ENCODE assay signal across 2 cellular contexts in the genomic region with DNA sequence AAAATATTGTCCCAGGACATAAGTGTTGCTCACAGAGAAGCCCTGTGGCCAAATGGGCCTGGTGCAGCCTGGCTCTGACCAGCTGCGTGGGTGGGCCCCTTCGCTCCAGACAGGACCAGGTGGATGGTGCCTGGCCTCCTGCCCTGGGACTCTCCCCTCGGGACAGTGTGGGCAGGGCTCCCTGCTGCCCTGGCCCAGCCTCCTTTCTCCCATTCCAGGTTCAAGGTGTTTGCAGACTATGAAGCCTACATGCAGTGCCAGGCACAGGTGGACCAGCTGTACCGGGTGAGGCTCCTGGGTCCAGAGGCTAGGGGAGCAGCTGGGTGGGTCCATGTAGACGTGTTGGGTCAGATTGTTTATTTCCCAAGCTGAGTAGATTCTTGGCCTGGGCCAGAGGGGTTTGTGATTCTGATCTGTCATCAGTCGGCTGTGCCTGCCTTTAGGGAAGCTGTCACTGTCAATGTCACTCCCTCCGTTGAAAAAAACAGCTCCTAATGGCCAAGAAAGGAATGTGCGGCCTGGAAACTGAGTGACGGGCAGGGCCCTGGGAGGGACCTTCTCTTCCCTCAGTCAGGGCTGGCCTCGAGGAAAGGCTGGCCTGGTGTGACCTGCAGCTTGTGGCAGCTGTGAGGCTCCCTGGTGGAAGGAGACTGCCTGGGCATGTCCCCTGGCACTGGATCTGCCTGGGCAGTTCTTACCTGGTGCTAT.
TF ChIP-seq lines count a peak whose summit lies in the region.

No MANE protein-coding gene starts in this region.

TF ChIP-seq in SK-N-SH, 30 proteins besides CTCF, POLR2A, EP300 and RAD21:
- TF ChIP-seq, protein P1, sequence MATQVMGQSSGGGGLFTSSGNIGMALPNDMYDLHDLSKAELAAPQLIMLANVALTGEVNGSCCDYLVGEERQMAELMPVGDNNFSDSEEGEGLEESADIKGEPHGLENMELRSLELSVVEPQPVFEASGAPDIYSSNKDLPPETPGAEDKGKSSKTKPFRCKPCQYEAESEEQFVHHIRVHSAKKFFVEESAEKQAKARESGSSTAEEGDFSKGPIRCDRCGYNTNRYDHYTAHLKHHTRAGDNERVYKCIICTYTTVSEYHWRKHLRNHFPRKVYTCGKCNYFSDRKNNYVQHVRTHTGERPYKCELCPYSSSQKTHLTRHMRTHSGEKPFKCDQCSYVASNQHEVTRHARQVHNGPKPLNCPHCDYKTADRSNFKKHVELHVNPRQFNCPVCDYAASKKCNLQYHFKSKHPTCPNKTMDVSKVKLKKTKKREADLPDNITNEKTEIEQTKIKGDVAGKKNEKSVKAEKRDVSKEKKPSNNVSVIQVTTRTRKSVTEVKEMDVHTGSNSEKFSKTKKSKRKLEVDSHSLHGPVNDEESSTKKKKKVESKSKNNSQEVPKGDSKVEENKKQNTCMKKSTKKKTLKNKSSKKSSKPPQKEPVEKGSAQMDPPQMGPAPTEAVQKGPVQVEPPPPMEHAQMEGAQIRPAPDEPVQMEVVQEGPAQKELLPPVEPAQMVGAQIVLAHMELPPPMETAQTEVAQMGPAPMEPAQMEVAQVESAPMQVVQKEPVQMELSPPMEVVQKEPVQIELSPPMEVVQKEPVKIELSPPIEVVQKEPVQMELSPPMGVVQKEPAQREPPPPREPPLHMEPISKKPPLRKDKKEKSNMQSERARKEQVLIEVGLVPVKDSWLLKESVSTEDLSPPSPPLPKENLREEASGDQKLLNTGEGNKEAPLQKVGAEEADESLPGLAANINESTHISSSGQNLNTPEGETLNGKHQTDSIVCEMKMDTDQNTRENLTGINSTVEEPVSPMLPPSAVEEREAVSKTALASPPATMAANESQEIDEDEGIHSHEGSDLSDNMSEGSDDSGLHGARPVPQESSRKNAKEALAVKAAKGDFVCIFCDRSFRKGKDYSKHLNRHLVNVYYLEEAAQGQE (IDR thresholded peaks at IDR 0.05; ENCODE audit: low read depth, low read length) = no peak
- no peak for TF ChIP-seq TCF12 (IDR thresholded peaks at IDR 0.05)
- TF ChIP-seq, protein P2, sequence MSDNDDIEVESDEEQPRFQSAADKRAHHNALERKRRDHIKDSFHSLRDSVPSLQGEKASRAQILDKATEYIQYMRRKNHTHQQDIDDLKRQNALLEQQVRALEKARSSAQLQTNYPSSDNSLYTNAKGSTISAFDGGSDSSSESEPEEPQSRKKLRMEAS (IDR thresholded peaks at IDR 0.05; ENCODE audit: low read depth) = no peak
- TF ChIP-seq RFX5 (IDR thresholded peaks at IDR 0.05; ENCODE audit: low read length) = no peak
- TF ChIP-seq EZH2phosphoT487 (IDR thresholded peaks at IDR 0.05; ENCODE audit: borderline replicate concordance, low read depth) = no peak
- TF ChIP-seq RCOR1 (IDR thresholded peaks at IDR 0.05; ENCODE audit: low read length) = no peak
- no peak for TF ChIP-seq FOXJ3 (CRISPR knock-in tag; IDR thresholded peaks at IDR 0.05)
- no peak for TF ChIP-seq FOSL2 (IDR thresholded peaks at IDR 0.05; ENCODE audit: borderline replicate concordance, low read depth)
- no peak for TF ChIP-seq POLR2AphosphoS5 (IDR thresholded peaks at IDR 0.05; ENCODE audit: low read depth, low read length)
- TF ChIP-seq FOXM1 (IDR thresholded peaks at IDR 0.05; ENCODE audit: low read depth) = no peak
- TF ChIP-seq JUND (IDR thresholded peaks at IDR 0.05) = no peak
- TF ChIP-seq, protein P3, sequence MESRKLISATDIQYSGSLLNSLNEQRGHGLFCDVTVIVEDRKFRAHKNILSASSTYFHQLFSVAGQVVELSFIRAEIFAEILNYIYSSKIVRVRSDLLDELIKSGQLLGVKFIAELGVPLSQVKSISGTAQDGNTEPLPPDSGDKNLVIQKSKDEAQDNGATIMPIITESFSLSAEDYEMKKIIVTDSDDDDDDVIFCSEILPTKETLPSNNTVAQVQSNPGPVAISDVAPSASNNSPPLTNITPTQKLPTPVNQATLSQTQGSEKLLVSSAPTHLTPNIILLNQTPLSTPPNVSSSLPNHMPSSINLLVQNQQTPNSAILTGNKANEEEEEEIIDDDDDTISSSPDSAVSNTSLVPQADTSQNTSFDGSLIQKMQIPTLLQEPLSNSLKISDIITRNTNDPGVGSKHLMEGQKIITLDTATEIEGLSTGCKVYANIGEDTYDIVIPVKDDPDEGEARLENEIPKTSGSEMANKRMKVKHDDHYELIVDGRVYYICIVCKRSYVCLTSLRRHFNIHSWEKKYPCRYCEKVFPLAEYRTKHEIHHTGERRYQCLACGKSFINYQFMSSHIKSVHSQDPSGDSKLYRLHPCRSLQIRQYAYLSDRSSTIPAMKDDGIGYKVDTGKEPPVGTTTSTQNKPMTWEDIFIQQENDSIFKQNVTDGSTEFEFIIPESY (IDR thresholded peaks at IDR 0.05; ENCODE audit: borderline replicate concordance, low read depth) = no peak
- TF ChIP-seq TEAD4 (IDR thresholded peaks at IDR 0.05; ENCODE audit: borderline replicate concordance, insufficient read depth) = no peak
- TF ChIP-seq CHD2 (IDR thresholded peaks at IDR 0.05; ENCODE audit: low read length, partially characterized antibody) = no peak
- no peak for TF ChIP-seq GATA2 (CRISPR knock-in tag; IDR thresholded peaks at IDR 0.05)
- TF ChIP-seq SMC3 (IDR thresholded peaks at IDR 0.05; ENCODE audit: low read depth, low read length) = no peak
- TF ChIP-seq GABPA (IDR thresholded peaks at IDR 0.05; ENCODE audit: low read depth) = no peak
- TF ChIP-seq, protein P4, sequence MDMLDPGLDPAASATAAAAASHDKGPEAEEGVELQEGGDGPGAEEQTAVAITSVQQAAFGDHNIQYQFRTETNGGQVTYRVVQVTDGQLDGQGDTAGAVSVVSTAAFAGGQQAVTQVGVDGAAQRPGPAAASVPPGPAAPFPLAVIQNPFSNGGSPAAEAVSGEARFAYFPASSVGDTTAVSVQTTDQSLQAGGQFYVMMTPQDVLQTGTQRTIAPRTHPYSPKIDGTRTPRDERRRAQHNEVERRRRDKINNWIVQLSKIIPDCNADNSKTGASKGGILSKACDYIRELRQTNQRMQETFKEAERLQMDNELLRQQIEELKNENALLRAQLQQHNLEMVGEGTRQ (IDR thresholded peaks at IDR 0.05; ENCODE audit: borderline replicate concordance, low read depth, low read length) = no peak

TF ChIP-seq in SK-N-SH treated with all-trans-retinoic acid at 6 μM for 48 hours, 23 proteins besides CTCF, POLR2A, EP300 and RAD21 (continued from another document):
- TF ChIP-seq ARNTL (CRISPR knock-in tag; IDR thresholded peaks at IDR 0.05; ENCODE audit: borderline replicate concordance, low read depth) (no peak), ISL1 (CRISPR knock-in tag; IDR thresholded peaks at IDR 0.05) (no peak), GLIS3 (CRISPR knock-in tag; IDR thresholded peaks at IDR 0.05) (no peak), TCF4 (CRISPR knock-in tag; IDR thresholded peaks at IDR 0.05; ENCODE audit: borderline replicate concordance) (no peak)
